2 cellular contexts compared by ENCODE assay signal in genomic region chr2:3526871-3527270, GRCh38.
TF ChIP-seq lines count a peak whose summit lies in the region.

No MANE protein-coding gene starts in this region.

TF ChIP-seq in GM23338, 12 proteins besides CTCF, POLR2A, EP300 and RAD21:
- TF ChIP-seq ETS1 (IDR thresholded peaks at IDR 0.05): no peak
- TF ChIP-seq NANOG (IDR thresholded peaks at IDR 0.05; ENCODE audit: borderline replicate concordance): no peak
- TF ChIP-seq STAT1 (IDR thresholded peaks at IDR 0.05; ENCODE audit: unreplicated experiment): no peak
- TF ChIP-seq ZNF114 (CRISPR knock-in tag; IDR thresholded peaks at IDR 0.05): no peak
- no peak for TF ChIP-seq JUNB (IDR thresholded peaks at IDR 0.05; ENCODE audit: unreplicated experiment)
- TF ChIP-seq EZH2 (IDR thresholded peaks at IDR 0.05; ENCODE audit: low read depth, unreplicated experiment): no peak
- no peak for TF ChIP-seq CREB1 (CRISPR knock-in tag; IDR thresholded peaks at IDR 0.05; ENCODE audit: low read depth)
- TF ChIP-seq EZH2phosphoT487 (IDR thresholded peaks at IDR 0.05; ENCODE audit: unreplicated experiment): no peak
- TF ChIP-seq, protein P1, sequence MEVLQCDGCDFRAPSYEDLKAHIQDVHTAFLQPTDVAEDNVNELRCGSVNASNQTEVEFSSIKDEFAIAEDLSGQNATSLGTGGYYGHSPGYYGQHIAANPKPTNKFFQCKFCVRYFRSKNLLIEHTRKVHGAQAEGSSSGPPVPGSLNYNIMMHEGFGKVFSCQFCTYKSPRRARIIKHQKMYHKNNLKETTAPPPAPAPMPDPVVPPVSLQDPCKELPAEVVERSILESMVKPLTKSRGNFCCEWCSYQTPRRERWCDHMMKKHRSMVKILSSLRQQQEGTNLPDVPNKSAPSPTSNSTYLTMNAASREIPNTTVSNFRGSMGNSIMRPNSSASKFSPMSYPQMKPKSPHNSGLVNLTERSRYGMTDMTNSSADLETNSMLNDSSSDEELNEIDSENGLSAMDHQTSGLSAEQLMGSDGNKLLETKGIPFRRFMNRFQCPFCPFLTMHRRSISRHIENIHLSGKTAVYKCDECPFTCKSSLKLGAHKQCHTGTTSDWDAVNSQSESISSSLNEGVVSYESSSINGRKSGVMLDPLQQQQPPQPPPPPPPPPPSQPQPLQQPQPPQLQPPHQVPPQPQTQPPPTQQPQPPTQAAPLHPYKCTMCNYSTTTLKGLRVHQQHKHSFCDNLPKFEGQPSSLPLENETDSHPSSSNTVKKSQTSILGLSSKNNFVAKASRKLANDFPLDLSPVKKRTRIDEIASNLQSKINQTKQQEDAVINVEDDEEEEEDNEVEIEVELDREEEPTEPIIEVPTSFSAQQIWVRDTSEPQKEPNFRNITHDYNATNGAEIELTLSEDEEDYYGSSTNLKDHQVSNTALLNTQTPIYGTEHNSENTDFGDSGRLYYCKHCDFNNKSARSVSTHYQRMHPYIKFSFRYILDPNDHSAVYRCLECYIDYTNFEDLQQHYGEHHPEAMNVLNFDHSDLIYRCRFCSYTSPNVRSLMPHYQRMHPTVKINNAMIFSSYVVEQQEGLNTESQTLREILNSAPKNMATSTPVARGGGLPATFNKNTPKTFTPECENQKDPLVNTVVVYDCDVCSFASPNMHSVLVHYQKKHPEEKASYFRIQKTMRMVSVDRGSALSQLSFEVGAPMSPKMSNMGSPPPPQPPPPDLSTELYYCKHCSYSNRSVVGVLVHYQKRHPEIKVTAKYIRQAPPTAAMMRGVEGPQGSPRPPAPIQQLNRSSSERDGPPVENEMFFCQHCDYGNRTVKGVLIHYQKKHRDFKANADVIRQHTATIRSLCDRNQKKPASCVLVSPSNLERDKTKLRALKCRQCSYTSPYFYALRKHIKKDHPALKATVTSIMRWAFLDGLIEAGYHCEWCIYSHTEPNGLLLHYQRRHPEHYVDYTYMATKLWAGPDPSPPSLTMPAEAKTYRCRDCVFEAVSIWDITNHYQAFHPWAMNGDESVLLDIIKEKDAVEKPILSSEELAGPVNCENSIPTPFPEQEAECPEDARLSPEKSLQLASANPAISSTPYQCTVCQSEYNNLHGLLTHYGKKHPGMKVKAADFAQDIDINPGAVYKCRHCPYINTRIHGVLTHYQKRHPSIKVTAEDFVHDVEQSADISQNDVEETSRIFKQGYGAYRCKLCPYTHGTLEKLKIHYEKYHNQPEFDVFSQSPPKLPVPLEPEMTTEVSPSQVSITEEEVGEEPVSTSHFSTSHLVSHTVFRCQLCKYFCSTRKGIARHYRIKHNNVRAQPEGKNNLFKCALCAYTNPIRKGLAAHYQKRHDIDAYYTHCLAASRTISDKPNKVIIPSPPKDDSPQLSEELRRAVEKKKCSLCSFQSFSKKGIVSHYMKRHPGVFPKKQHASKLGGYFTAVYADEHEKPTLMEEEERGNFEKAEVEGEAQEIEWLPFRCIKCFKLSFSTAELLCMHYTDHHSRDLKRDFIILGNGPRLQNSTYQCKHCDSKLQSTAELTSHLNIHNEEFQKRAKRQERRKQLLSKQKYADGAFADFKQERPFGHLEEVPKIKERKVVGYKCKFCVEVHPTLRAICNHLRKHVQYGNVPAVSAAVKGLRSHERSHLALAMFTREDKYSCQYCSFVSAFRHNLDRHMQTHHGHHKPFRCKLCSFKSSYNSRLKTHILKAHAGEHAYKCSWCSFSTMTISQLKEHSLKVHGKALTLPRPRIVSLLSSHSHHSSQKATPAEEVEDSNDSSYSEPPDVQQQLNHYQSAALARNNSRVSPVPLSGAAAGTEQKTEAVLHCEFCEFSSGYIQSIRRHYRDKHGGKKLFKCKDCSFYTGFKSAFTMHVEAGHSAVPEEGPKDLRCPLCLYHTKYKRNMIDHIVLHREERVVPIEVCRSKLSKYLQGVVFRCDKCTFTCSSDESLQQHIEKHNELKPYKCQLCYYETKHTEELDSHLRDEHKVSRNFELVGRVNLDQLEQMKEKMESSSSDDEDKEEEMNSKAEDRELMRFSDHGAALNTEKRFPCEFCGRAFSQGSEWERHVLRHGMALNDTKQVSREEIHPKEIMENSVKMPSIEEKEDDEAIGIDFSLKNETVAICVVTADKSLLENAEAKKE (CRISPR knock-in tag; IDR thresholded peaks at IDR 0.05): no peak
- no peak for TF ChIP-seq POLR2AphosphoS5 (IDR thresholded peaks at IDR 0.05; ENCODE audit: low read depth)
TF ChIP-seq in GM23338: peak in this region for 0.

TF ChIP-seq in WTC11, 78 proteins besides CTCF, POLR2A, EP300 and RAD21 (continued from another document):
- TF ChIP-seq ATF3 (CRISPR knock-in tag; conservative IDR thresholded peaks at IDR 0.05) (no peak), AR (CRISPR knock-in tag; IDR thresholded peaks at IDR 0.05) (no peak), JUN (CRISPR knock-in tag; IDR thresholded peaks at IDR 0.05) (no peak), SMAD3 (CRISPR knock-in tag; IDR thresholded peaks at IDR 0.05; ENCODE audit: borderline replicate concordance) (no peak), NFATC4 (CRISPR knock-in tag; IDR thresholded peaks at IDR 0.05) (no peak), NR2C2 (CRISPR knock-in tag; IDR thresholded peaks at IDR 0.05) (no peak), ZNF317 (CRISPR knock-in tag; IDR thresholded peaks at IDR 0.05; ENCODE audit: borderline replicate concordance, low read depth) (no peak), MAX (CRISPR knock-in tag; IDR thresholded peaks at IDR 0.05) (no peak)
- TF ChIP-seq, protein P2, sequence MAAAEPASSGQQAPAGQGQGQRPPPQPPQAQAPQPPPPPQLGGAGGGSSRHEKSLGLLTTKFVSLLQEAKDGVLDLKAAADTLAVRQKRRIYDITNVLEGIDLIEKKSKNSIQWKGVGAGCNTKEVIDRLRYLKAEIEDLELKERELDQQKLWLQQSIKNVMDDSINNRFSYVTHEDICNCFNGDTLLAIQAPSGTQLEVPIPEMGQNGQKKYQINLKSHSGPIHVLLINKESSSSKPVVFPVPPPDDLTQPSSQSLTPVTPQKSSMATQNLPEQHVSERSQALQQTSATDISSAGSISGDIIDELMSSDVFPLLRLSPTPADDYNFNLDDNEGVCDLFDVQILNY (CRISPR knock-in tag; IDR thresholded peaks at IDR 0.05): no peak
